ENCODE assay signal across 27 cellular contexts in the genomic region with DNA sequence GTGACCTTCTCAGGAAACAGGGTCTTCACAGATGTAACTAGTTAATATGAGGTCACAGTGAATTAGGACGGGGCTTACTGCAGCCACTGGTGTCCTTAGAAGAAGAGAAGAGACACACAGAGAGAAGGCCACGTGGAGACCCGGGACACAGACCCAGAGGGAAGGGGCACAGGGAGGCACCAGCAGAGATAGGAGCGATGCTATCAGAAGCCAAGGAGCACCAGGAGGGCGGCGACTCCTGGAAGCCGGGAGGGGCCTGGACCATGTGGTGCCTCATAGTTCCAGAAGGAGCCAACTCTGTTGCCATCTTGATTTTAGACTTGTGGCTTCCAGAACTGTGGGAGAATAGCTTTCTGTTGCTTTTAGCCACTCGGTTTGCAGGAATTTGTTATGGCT.
"Had no signal": no experiment of that assay in that cellular context is flagged by ENCODE, and none has a peak within 500 bp of the region (broad histone marks: within the 10 kb centered on the region; RNA-seq: fewer than 3 reads in every experiment).

No MANE protein-coding gene starts in this region.

- H3K27me3 Mint-ChIP-seq: activated B cell treated with CpG ODN at 0.5 μM for 24 hours; activated CD4-positive, alpha-beta memory T cell treated with anti-CD3 and anti-CD28 coated beads for 36 hours; activated CD4-positive, alpha-beta T cell treated with anti-CD3 and anti-CD28 coated beads, Interleukin-2, amount 10 ng/mL, durations not matched to agents 7 days and 5 days; activated naive CD8-positive, alpha-beta T cell; activated T-cell treated with anti-CD3 and anti-CD28 coated beads, Interleukin-2, amount 50 U/mL, for 24 hours; T-cell had no signal

- H3K27ac ChIP-seq: SK-N-MC had no signal

- DNase-seq: activated B cell treated with CpG ODN at 0.5 μM for 24 hours; activated CD4-positive, alpha-beta memory T cell treated with anti-CD3 and anti-CD28 coated beads for 36 hours; activated CD4-positive, alpha-beta T cell treated with anti-CD3 and anti-CD28 coated beads, Interleukin-2, amount 10 ng/mL, durations not matched to agents 7 days and 5 days; activated gamma-delta T cell; activated naive CD4-positive, alpha-beta T cell treated with anti-CD3 and anti-CD28 coated beads for 36 hours; activated T-cell treated with anti-CD3 and anti-CD28 coated beads, Interleukin-2, amount 50 U/mL, for 24 hours; anterior cingulate cortex; caudate nucleus; KG1; NCI-H1092 treated with DMSO at 0.1 percent for 48 hours; NCI-H1417 treated with DMSO at 0.1 percent for 48 hours; NCI-H1694; NCI-H2029; NCI-H2107; NCI-H2171 treated with DMSO at 0.1 percent for 48 hours; NCI-H226; NCI-H526; NCI-H82; RPMI8226; T-helper 2 cell; T1000 had no signal

- H3K9me3 Mint-ChIP-seq: activated CD4-positive, alpha-beta memory T cell treated with anti-CD3 and anti-CD28 coated beads for 36 hours; activated CD4-positive, alpha-beta T cell treated with anti-CD3 and anti-CD28 coated beads, Interleukin-2, amount 10 ng/mL, durations not matched to agents 7 days and 5 days; activated T-cell treated with anti-CD3 and anti-CD28 coated beads, Interleukin-2, amount 50 U/mL, for 24 hours; activated T-helper 1 cell treated with anti-CD3 and anti-CD28 coated beads, Interleukin-12 subunit alpha, Interleukin-12 subunit beta, Interleukin-2, Interleukin-4 antibody, amounts not matched to agents 30 ng/mL and 10 ng/mL and 1 ng/mL, durations not matched to agents 14 hours and 24 hours and 36 hours; T-cell had no signal

- FAIRE-seq: TTC549 had no signal

- H3K4me3 ChIP-seq: SK-N-MC had no signal

- H3K27ac Mint-ChIP-seq: activated B cell treated with CpG ODN at 0.5 μM for 24 hours; activated CD4-positive, alpha-beta memory T cell treated with anti-CD3 and anti-CD28 coated beads for 36 hours; activated CD4-positive, alpha-beta T cell treated with anti-CD3 and anti-CD28 coated beads, Interleukin-2, amount 10 ng/mL, durations not matched to agents 7 days and 5 days; activated naive CD4-positive, alpha-beta T cell treated with anti-CD3 and anti-CD28 coated beads for 36 hours; activated naive CD8-positive, alpha-beta T cell; activated T-cell treated with anti-CD3 and anti-CD28 coated beads, Interleukin-2, amount 50 U/mL, for 24 hours; activated T-helper 1 cell treated with anti-CD3 and anti-CD28 coated beads, Interleukin-12 subunit alpha, Interleukin-12 subunit beta, Interleukin-2, Interleukin-4 antibody, amounts not matched to agents 30 ng/mL and 10 ng/mL and 1 ng/mL, durations not matched to agents 14 hours and 24 hours and 36 hours; T-cell had no signal

- H3K4me1 Mint-ChIP-seq: activated B cell treated with CpG ODN at 0.5 μM for 24 hours; activated CD4-positive, alpha-beta T cell treated with anti-CD3 and anti-CD28 coated beads, Interleukin-2, amount 10 ng/mL, durations not matched to agents 7 days and 5 days; T-cell had no signal

- ATAC-seq: Right ventricle myocardium inferior, T-cell had no signal

- H3K4me3 Mint-ChIP-seq: activated B cell treated with CpG ODN at 0.5 μM for 24 hours; activated CD4-positive, alpha-beta memory T cell treated with anti-CD3 and anti-CD28 coated beads for 36 hours; activated CD4-positive, alpha-beta T cell treated with anti-CD3 and anti-CD28 coated beads, Interleukin-2, amount 10 ng/mL, durations not matched to agents 7 days and 5 days; activated naive CD4-positive, alpha-beta T cell treated with anti-CD3 and anti-CD28 coated beads for 36 hours; activated naive CD8-positive, alpha-beta T cell; activated T-cell treated with anti-CD3 and anti-CD28 coated beads, Interleukin-2, amount 50 U/mL, for 24 hours; activated T-helper 1 cell treated with anti-CD3 and anti-CD28 coated beads, Interleukin-12 subunit alpha, Interleukin-12 subunit beta, Interleukin-2, Interleukin-4 antibody, amounts not matched to agents 30 ng/mL and 10 ng/mL and 1 ng/mL, durations not matched to agents 14 hours and 24 hours and 36 hours; T-cell had no signal

- H3K36me3 Mint-ChIP-seq: activated CD4-positive, alpha-beta memory T cell treated with anti-CD3 and anti-CD28 coated beads for 36 hours; activated naive CD8-positive, alpha-beta T cell; T-cell had no signal
